Comparison of ENCODE assay signal across 22 cellular contexts in genomic region chr10:71391701-71392100, GRCh38. TPM values are rescaled to one million over a fixed set of nuclear protein-coding genes. Genes with fewer than 3 reads are reported as not detected.
DNase-seq lines count a peak whose midpoint lies in the region; TF ChIP-seq lines count a peak whose summit lies in the region.
"Had no signal": no experiment of that assay in that cellular context is flagged by ENCODE, and none has a peak within 500 bp of the region (broad histone marks: within the 10 kb centered on the region; RNA-seq: fewer than 3 reads in every experiment).

No MANE protein-coding gene starts in this region.

- POLR2A ChIA-PET in PC-9 (lab: Charles Lee; ENCODE audit: unreplicated experiment), result no interaction called here

- peak; percentile 21 for DNase-seq in activated CD8-positive, alpha-beta memory T cell treated with anti-CD3 and anti-CD28 coated beads for 24 hours
- no peak for DNase-seq in activated CD8-positive, alpha-beta memory T cell treated with anti-CD3 and anti-CD28 coated beads, Interleukin-2, amount 50 U/mL, for 48 hours
- DNase-seq in PC-9 (no peak), dorsolateral prefrontal cortex (peak in 2 of 10 donors; percentile 52 to 86), substantia nigra (lab: John Stamatoyannopoulos, UW) (peak in 3 of 49 donors; percentile 44 to 78 (median 72)), UCSD-AML1 (lab: John Stamatoyannopoulos, UW; ENCODE audit: unreplicated experiment) (no peak), transverse colon (no peak), NCI-H226 (no peak)
- DNase-seq: 8988T, GDM1, HCEC 1CT, Kasumi-1, MM.1S, NCI-H1092, NCI-H1436 treated with DMSO at 0.1 percent for 48 hours, NCI-H2081 treated with DMSO at 0.1 percent for 48 hours, NCI-H510A, NCI-H774, OCI-M1, SHP77 treated with DMSO at 0.1 percent for 48 hours had no signal

- H3K9me3 ChIP-seq in PC-9 (ENCODE audit: insufficient read depth, low read depth) (no peaks in the 10 kb centered on the region), transverse colon (no peaks in the 10 kb centered on the region)

- H3K4me1 ChIP-seq in PC-9 (replicated peaks; ENCODE audit: insufficient read depth) (peaks cover 37% of the 10 kb centered on the region), transverse colon (peaks cover 0 to 6% (median under 1%) of the 10 kb centered on the region in 4 donors)

- no peaks in the 10 kb centered on the region for H3K79me2 ChIP-seq in PC-9 (ENCODE audit: low read depth)

- H3K36me3 ChIP-seq in PC-9 (ENCODE audit: low read depth) (no peaks in the 10 kb centered on the region), transverse colon (no peaks in the 10 kb centered on the region)

- TF ChIP-seq CTCF in PC-9 (conservative IDR thresholded peaks at IDR 0.05), result no peak
- TF ChIP-seq CTCF in dorsolateral prefrontal cortex (IDR thresholded peaks at IDR 0.05 in 54 of 56, conservative IDR thresholded peaks at IDR 0.05 in 2 of 56; ENCODE audit: low read depth in 1 of 56, partially characterized antibody in 56 of 56), result no peak
- no peak for TF ChIP-seq CTCF in transverse colon (IDR thresholded peaks at IDR 0.05)

- H3K27me3 ChIP-seq in PC-9 (ENCODE audit: insufficient read depth, low read depth), result no peaks in the 10 kb centered on the region
- peaks cover 0 to 4% (median 0%) of the 10 kb centered on the region in 45 donors for H3K27me3 ChIP-seq in dorsolateral prefrontal cortex
- peaks cover 32% of the 10 kb centered on the region for H3K27me3 ChIP-seq in transverse colon

- peaks cover 32% of the 10 kb centered on the region; the same call in 1 of the 2 replicates for H3F3A ChIP-seq in PC-9 (ENCODE audit: insufficient read depth, low read depth)

- TF ChIP-seq POLR2A in transverse colon (IDR thresholded peaks at IDR 0.05), result no peak

- intact Hi-C loops in PC-9 (cut with micrococcal nuclease; ENCODE audit: unreplicated experiment) (loop anchor here (10.0 kb wide), 1 partner anchor 653 kb away; no protein-coding TSS in a partner anchor), dorsolateral prefrontal cortex (cut with DNase I) (loop anchor here in 1 of 2 donors (5.0 kb wide), 1 partner anchor 321 kb away; no protein-coding TSS in a partner anchor), transverse colon (cut with DNase I; ENCODE audit: low total_unique reads) (loop anchor here (10.0 kb wide), 1 partner anchor 313 kb away; no protein-coding TSS in a partner anchor)

- H3K9me2 ChIP-seq in PC-9 (ENCODE audit: insufficient read depth), result no peaks in the 10 kb centered on the region

- H3K4me3 ChIP-seq in PC-9 (no peak overlapping the region), dorsolateral prefrontal cortex (no peak overlapping the region), transverse colon (no peak overlapping the region)

- no peak overlapping the region for H2AFZ ChIP-seq in PC-9

- no TSS peak for BruUV-seq in PC-9 (replicated peaks; lab: Mats Ljungman, UMichigan)

- peak overlapping the region; percentile 48 for H3K4me2 ChIP-seq in PC-9

- H3K27ac ChIP-seq in PC-9 (peak overlapping the region; percentile 69), dorsolateral prefrontal cortex (peak overlapping the region in 53 of 59 donors; percentile 4 to 92 (median 78)), substantia nigra (ENCODE audit: low read depth, low read length, poor library complexity, severe bottlenecking) (peak overlapping the region; percentile 90), transverse colon (no peak overlapping the region)
- H3K27ac ChIP-seq: HL-60 had no signal

- TF ChIP-seq EP300 in transverse colon (IDR thresholded peaks at IDR 0.05; ENCODE audit: low read depth), result no peak

- WGBS in transverse colon (ENCODE audit: low coverage in 1 of 2), 2 donors, result 84 to 91% methylated on average over 3 to 5 of the region's 5 CpGs

- CTCF ChIA-PET in PC-9 (lab: Charles Lee), result interaction anchor here (0.6 kb wide), 1 partner anchor 90 kb away, joined by 3 read pairs; no protein-coding TSS in a partner anchor

- H4K20me1 ChIP-seq in PC-9 (ENCODE audit: insufficient read depth), result no peaks in the 10 kb centered on the region

- in situ Hi-C loops in transverse colon (cut with MboI; ENCODE audit: low pct_ligation_motif_present in 1 of 4, low pct_unique_long_range_greater_than_20kb in 1 of 4, low sequenced_read_pairs in 3 of 4), result loop anchor here in 3 of 4 donors (25.0 kb wide), 3 partner anchors 171 to 421 kb away; partner anchors contain the start of gene C10orf105 (in 2 of the 3)

RNA-seq across cellular contexts. Expression of gene CDH23, which starts 5.0 kb away (rescaled TPM):
- total RNA-seq in PC-9 (2021), result 7.8 and 13.3 TPM in 2 replicates
- 10 to 100 TPM in 60 of 120 experiments, 1 to 10 TPM in 60; 4.3 to 25.8 (median 10.1) TPM for total RNA-seq in dorsolateral prefrontal cortex
- 10 to 100 TPM in 1 of 4 donors, 1 to 10 TPM in 3; 2.9 to 16.1 (median 5.9) TPM for total RNA-seq in transverse colon
- total RNA-seq: RPMI7951 had no signal

Comparison
In these comparisons a context has a peak if more than half of its experiments do, and no peak if none do; other contexts are left out.
1. H3K27ac ChIP-seq: peak in PC-9 (single experiment), dorsolateral prefrontal cortex (53 of 59) and substantia nigra (single experiment); none in transverse colon (0 of 4).